In the genomic region with DNA sequence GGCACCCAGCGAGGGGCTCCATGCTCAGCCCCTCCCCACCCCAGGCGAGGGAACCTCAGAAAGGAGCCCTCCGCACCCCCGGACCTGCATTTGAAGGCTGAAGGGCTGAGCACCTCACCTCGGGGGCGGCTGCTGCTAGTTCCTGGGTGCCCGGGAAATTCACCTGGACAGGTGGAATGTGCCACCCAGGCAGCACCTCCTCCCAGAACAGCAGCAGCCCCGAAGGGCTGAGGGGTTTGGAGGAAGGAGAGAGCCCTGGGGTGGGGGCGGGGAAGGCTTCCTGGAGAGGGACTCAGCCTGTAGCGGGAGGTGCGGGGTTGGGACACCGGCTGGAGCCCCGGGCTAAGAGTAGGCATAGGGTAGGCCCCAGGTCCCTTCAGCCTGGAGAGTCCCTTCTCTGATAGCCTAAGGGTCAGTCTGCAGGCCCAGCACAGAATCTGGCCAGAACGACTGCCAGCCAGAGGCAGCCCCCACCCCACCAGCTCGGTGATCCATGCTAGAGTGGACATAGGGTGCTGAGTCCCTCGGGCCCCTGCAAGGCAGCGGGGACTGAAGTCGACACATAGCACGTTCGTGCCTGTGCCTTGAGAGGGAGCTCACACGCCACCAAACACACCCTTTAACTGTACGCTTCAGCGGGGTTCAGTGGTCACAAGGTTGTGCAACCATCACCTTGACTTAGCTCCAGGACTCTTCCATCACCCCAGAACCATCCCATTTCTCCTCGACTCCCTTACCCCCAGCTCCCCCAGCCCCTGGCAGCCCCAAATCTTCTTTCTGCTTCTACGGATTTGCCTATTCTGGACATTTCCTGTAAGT, we compare ENCODE assay signal across 13 cellular contexts.
"Had no signal": no experiment of that assay in that cellular context is flagged by ENCODE, and none has a peak within 500 bp of the region (broad histone marks: within the 10 kb centered on the region; RNA-seq: fewer than 3 reads in every experiment).

No MANE protein-coding gene starts in this region.

- H2AFZ ChIP-seq: parathyroid adenoma had no signal

- DNase-seq: cortex of kidney; dorsolateral prefrontal cortex; effector CD8-positive, alpha-beta T cell; hippocampal formation; mesendoderm; naive B cell; sigmoid colon; stimulated activated naive CD4-positive, alpha-beta T cell; trophoblast cell had no signal

- H3K9me3 ChIP-seq: heart left ventricle, prostate gland, sigmoid colon had no signal

- H3K4me3 ChIP-seq: dorsolateral prefrontal cortex, heart left ventricle, prostate gland, sigmoid colon, skin epidermis had no signal

- ATAC-seq: heart left ventricle had no signal

- H3K27ac ChIP-seq: dorsolateral prefrontal cortex, heart left ventricle, parathyroid adenoma, prostate gland, sigmoid colon, skin epidermis had no signal

- H3K36me3 ChIP-seq: heart left ventricle, prostate gland, sigmoid colon had no signal

- H3K4me1 ChIP-seq: parathyroid adenoma, prostate gland, sigmoid colon had no signal

- H3K79me2 ChIP-seq: parathyroid adenoma had no signal

- H3K9ac ChIP-seq: parathyroid adenoma had no signal
